ENCODE assay signal across 8 cellular contexts in the genomic region with DNA sequence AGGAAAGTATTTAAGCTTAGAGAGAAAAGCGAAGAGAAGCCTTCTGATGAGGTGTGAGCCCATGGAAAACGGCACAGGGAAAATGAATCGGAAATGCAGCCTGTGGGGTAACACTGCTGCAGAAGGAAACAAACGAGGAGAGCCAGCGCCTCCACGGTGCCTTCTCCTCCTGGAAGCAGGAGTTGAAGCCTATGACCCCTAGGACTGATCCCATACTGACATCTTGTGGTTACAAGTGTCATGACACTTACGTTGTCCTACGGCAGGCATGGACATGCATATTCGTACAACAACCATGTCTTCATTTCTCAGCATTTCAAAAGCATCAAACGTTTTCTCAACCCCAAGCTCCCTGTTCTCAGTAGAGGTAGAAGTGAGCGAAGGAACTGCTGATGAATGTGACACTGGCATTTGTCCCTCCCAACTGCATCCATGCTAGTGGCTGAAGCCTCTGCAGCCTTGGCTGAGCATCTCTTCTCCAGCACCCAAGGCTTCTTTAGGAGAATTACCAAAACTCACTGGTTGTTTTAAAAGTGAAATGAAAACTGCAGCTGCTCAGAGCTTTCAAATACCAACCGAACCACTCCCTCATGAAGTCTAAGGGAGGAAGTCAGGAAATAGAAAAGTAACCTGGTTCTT.
DNase-seq lines count a peak whose midpoint lies in the region; ATAC-seq and TF ChIP-seq lines count a peak whose summit lies in the region.

No MANE protein-coding gene starts in this region.

- in situ Hi-C loops in Panc1 (cut with HindIII; ENCODE audit: low pct_unique_long_range_greater_than_20kb, low sequenced_read_pairs): no loop called here

- BruUV-seq in Panc1 (replicated peaks; lab: Mats Ljungman, UMichigan): no TSS peak

- H3K36me3 ChIP-seq in Panc1 (ENCODE audit: control insufficient read depth, insufficient read depth, low read length) (no peaks in the 10 kb centered on the region), right atrium auricular region (no peaks in the 10 kb centered on the region)

- ATAC-seq in GM21576 (IDR thresholded peaks at IDR 0.05; ENCODE audit: unreplicated experiment) (peak; percentile 77), Panc1 (peak; percentile 95), GM19328 (IDR thresholded peaks at IDR 0.05; ENCODE audit: unreplicated experiment) (no peak)

- H3K4me3 ChIP-seq in Panc1 (ENCODE audit: low read depth in 2 of 2, low read length in 2 of 2) (peak overlapping the region in 1 of 2 experiments; percentile 21; a peak in 1 of 4 replicates), right atrium auricular region (no peak overlapping the region)

- H3K27me3 ChIP-seq in Panc1 (ENCODE audit: control insufficient read depth, insufficient read depth, low read length) (no peaks in the 10 kb centered on the region), right atrium auricular region (no peaks in the 10 kb centered on the region)

- POLR2A ChIA-PET in Panc1 (lab: Charles Lee): no interaction called here

- TF ChIP-seq CTCF in Panc1 (IDR thresholded peaks at IDR 0.05) (peak; percentile 96), right atrium auricular region (IDR thresholded peaks at IDR 0.05) (peak; percentile 71 to 92)

- H3K4me1 ChIP-seq in Panc1 (ENCODE audit: control insufficient read depth, insufficient read depth, low read length) (peaks cover 8% of the 10 kb centered on the region), right atrium auricular region (peaks cover 0 to 28% of the 10 kb centered on the region in 2 donors)

- DNase-seq in DMS53 (lab: John Stamatoyannopoulos, UW): peak; percentile 93
- DNase-seq in LHCN-M2 (ENCODE audit: low read depth): peak; percentile 88
- peak; percentile 81 for DNase-seq in Panc1 (ENCODE audit: low read depth, low spot score)
- peak; percentile 67 for DNase-seq in right atrium auricular region (ENCODE audit: low spot score)
- DNase-seq in putamen (ENCODE audit: low spot score): peak; percentile 85

- intact Hi-C loops in Panc1 (cut with micrococcal nuclease; ENCODE audit: unreplicated experiment): loop anchor here (1.0 to 10.0 kb wide), 5 partner anchors 57 to 824 kb away; no protein-coding TSS in a partner anchor

- peak overlapping the region; percentile 66 for H3K27ac ChIP-seq in Panc1 (ENCODE audit: low read length)
- peak overlapping the region; percentile 8 for H3K27ac ChIP-seq in angular gyrus (ENCODE audit: low read depth, low read length)
- H3K27ac ChIP-seq in right atrium auricular region: no peak overlapping the region

- H3K9me3 ChIP-seq in Panc1 (ENCODE audit: control insufficient read depth, insufficient read depth, low read depth, low read length) (no peaks in the 10 kb centered on the region), right atrium auricular region (no peaks in the 10 kb centered on the region)

- CTCF ChIA-PET in Panc1 (lab: Charles Lee): interaction anchor here (0.9 to 1.3 kb wide), 4 partner anchors 35 to 824 kb away, joined by 3 to 4 read pairs (median 4); no protein-coding TSS in a partner anchor

Comparison
In these comparisons a context has a peak if more than half of its experiments do, and no peak if none do; other contexts are left out.
1. H3K27ac ChIP-seq: peak in Panc1 (single experiment) and angular gyrus (single experiment); none in right atrium auricular region (0 of 2).
2. Peak in every context shown above with its lines, with median percentiles within 50 percentile points of each other: DNase-seq.